Comparison of ENCODE assay signal across 28 cellular contexts in the genomic region with DNA sequence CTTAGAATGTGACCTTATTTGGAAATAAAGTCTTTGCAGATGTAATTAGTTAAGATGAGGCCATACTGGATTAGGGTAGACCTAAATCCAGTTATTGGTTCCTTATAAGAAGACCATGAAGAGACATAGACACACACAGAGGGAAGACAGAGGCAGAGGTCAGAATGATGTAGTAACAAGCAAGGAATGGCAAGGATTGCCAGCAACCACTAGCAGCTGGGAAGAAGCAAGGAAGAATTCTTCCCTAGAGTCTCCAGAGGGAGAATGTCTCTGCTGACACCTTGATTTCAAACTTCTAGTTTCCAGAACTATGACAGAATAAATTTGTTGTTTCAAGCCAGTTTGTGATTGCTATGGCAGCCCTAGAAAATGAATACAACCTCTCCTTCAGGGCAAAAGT.
A peak's percentile ranks its signal among the peaks of the same experiment; 100 is the strongest.
DNase-seq lines count a peak whose midpoint lies in the region; ATAC-seq and TF ChIP-seq lines count a peak whose summit lies in the region.
"Had no signal": no experiment of that assay in that cellular context is flagged by ENCODE, and none has a peak within 500 bp of the region (broad histone marks: within the 10 kb centered on the region; RNA-seq: fewer than 3 reads in every experiment).

No MANE protein-coding gene starts in this region.

- dilution Hi-C loops in IMR-90 (cut with HindIII; ENCODE audit: low sequenced_read_pairs, unreplicated experiment), result no loop called here

- TF ChIP-seq POLR2A in IMR-90 (IDR thresholded peaks at IDR 0.05; ENCODE audit: low read depth, low read length), result no peak

- H2AFZ ChIP-seq in IMR-90 (replicated peaks; ENCODE audit: low read length, poor library complexity) (no peak overlapping the region), osteoblast (ENCODE audit: low read length) (no peak overlapping the region)

- no peak overlapping the region for H2BK20ac ChIP-seq in IMR-90 (ENCODE audit: low read depth, low read length)

- H4K5ac ChIP-seq in IMR-90 (ENCODE audit: low read depth, low read length), result no peak overlapping the region

- no peaks in the 10 kb centered on the region for H3K36me3 ChIP-seq in IMR-90 (ENCODE audit: control insufficient read depth, insufficient read depth, low read length)
- H3K36me3 ChIP-seq in osteoblast (ENCODE audit: insufficient read depth, low read length), result no peaks in the 10 kb centered on the region
- H3K36me3 ChIP-seq in heart right ventricle, result no peaks in the 10 kb centered on the region
- H3K36me3 ChIP-seq in A673 (ENCODE audit: insufficient read depth, low read length, poor library complexity, severe bottlenecking), result no peaks in the 10 kb centered on the region
- H3K36me3 ChIP-seq in left ventricle myocardium inferior, result no peaks in the 10 kb centered on the region
- H3K36me3 ChIP-seq: BLaER1, gastrocnemius medialis, WERI-Rb-1 had no signal

- H2BK5ac ChIP-seq in IMR-90 (ENCODE audit: low read depth, low read length, poor library complexity, severe bottlenecking), result no peak overlapping the region

- H2AK5ac ChIP-seq in IMR-90 (ENCODE audit: low read depth, low read length), result no peak overlapping the region

- no peak overlapping the region; the same call in 1 of the 2 replicates for H3K18ac ChIP-seq in IMR-90 (ENCODE audit: low read depth, low read length)

- H4K91ac ChIP-seq in IMR-90 (ENCODE audit: insufficient read depth, low read depth, low read length), result no peak overlapping the region

- no peak overlapping the region for H2BK120ac ChIP-seq in IMR-90 (ENCODE audit: low read depth, low read length)

- H3K23ac ChIP-seq in IMR-90 (ENCODE audit: low read depth, low read length), result no peak overlapping the region

- H3K4me1 ChIP-seq in IMR-90 (ENCODE audit: control insufficient read depth, insufficient read depth, low read length) (peaks cover 2% of the 10 kb centered on the region; the same call in 1 of the 2 replicates), osteoblast (ENCODE audit: insufficient read depth, low read length) (peaks cover 5% of the 10 kb centered on the region), heart right ventricle (no peaks in the 10 kb centered on the region), A673 (ENCODE audit: insufficient read depth, low read length, poor library complexity, severe bottlenecking) (no peaks in the 10 kb centered on the region), left ventricle myocardium inferior (peaks cover 5% of the 10 kb centered on the region)
- H3K4me1 ChIP-seq: A549, BLaER1, gastrocnemius medialis, testis had no signal

- H3K56ac ChIP-seq in IMR-90 (ENCODE audit: extremely low read depth, insufficient read depth, low read length), result no peak overlapping the region

- H2AK9ac ChIP-seq in IMR-90 (replicated peaks; ENCODE audit: low read depth, low read length, poor library complexity), result no peak overlapping the region

- H3K79me1 ChIP-seq in IMR-90 (ENCODE audit: low read depth in 1 of 2, low read length in 2 of 2), result no peaks in the 10 kb centered on the region

- intact Hi-C loops in IMR-90 (cut with micrococcal nuclease) (no loop called here), heart right ventricle (cut with DNase I) (no loop called here), A673 (cut with micrococcal nuclease; ENCODE audit: unreplicated experiment) (no loop called here), left ventricle myocardium inferior (cut with micrococcal nuclease) (no loop called here)

- no peak for TF ChIP-seq RAD21 in IMR-90 (IDR thresholded peaks at IDR 0.05; ENCODE audit: low read length)

- H3K27ac ChIP-seq in IMR-90 (ENCODE audit: insufficient read depth, low read length) (no peak overlapping the region), osteoblast (ENCODE audit: low read depth, low read length) (no peak overlapping the region), heart right ventricle (no peak overlapping the region), A673 (ENCODE audit: low read depth, low read length, poor library complexity, severe bottlenecking) (no peak overlapping the region), left ventricle myocardium inferior (replicated peaks) (no peak overlapping the region)
- H3K27ac ChIP-seq: A549, BLaER1, coronary artery, epithelial cell of prostate, gastrocnemius medialis, testis, WERI-Rb-1 had no signal

- no peak overlapping the region for H3K4ac ChIP-seq in IMR-90 (ENCODE audit: low read depth, low read length)

- H3K9ac ChIP-seq in IMR-90 (ENCODE audit: low read depth, low read length), result no peak overlapping the region
- H3K9ac ChIP-seq: BLaER1 had no signal

- CTCF ChIA-PET in IMR-90 (lab: Yijun Ruan, JAX), result no interaction called here
- CTCF ChIA-PET in A673 (lab: Charles Lee), result no interaction called here

- TF ChIP-seq CTCF in AG10803 (conservative IDR thresholded peaks at IDR 0.05; ENCODE audit: low read length), result no peak
- TF ChIP-seq CTCF in IMR-90 (conservative IDR thresholded peaks at IDR 0.05; ENCODE audit: low read depth, low read length), result no peak
- TF ChIP-seq CTCF in cardiac fibroblast (IDR thresholded peaks at IDR 0.05; ENCODE audit: low read depth, low read length), result no peak
- no peak for TF ChIP-seq CTCF in osteoblast (IDR thresholded peaks at IDR 0.05; ENCODE audit: extremely low read depth, low read depth, low read length)
- no peak for TF ChIP-seq CTCF in heart right ventricle (IDR thresholded peaks at IDR 0.05)
- no peak for TF ChIP-seq CTCF in A673 (conservative IDR thresholded peaks at IDR 0.05; ENCODE audit: low read depth, low read length)
- no peak for TF ChIP-seq CTCF in left ventricle myocardium inferior (IDR thresholded peaks at IDR 0.05; ENCODE audit: borderline replicate concordance)

- ATAC-seq in IMR-90 (ENCODE audit: low read depth) (peak; percentile 86), heart right ventricle (no peak)
- ATAC-seq: A549, gastrocnemius medialis, left cardiac atrium had no signal

- no peaks in the 10 kb centered on the region for H3K27me3 ChIP-seq in IMR-90 (ENCODE audit: control insufficient read depth, insufficient read depth, low read length)
- H3K27me3 ChIP-seq in osteoblast (ENCODE audit: insufficient read depth, low read length), result no peaks in the 10 kb centered on the region
- no peaks in the 10 kb centered on the region for H3K27me3 ChIP-seq in heart right ventricle
- peaks cover 5% of the 10 kb centered on the region for H3K27me3 ChIP-seq in A673 (replicated peaks; ENCODE audit: insufficient read depth, low read depth, low read length, poor library complexity)
- H3K27me3 ChIP-seq in left ventricle myocardium inferior (ENCODE audit: low read depth), result no peaks in the 10 kb centered on the region
- H3K27me3 ChIP-seq: BLaER1, gastrocnemius medialis, testis had no signal

- in situ Hi-C loops in IMR-90 (cut with MboI; ENCODE audit: low sequenced_read_pairs), result no loop called here

- BruUV-seq in IMR-90 (replicated peaks; lab: Mats Ljungman, UMichigan) (no TSS peak), A673 (replicated peaks; lab: Mats Ljungman, UMichigan) (no TSS peak)

- peak; percentile 85 for DNase-seq in AG10803 (ENCODE audit: low read depth)
- peak; percentile 77 for DNase-seq in IMR-90
- peak; percentile 27 to 36 for DNase-seq in cardiac fibroblast (ENCODE audit: low read depth in 2 of 2)
- peak; percentile 50 for DNase-seq in osteoblast (ENCODE audit: insufficient read length, low spot score, missing footprints)
- no peak for DNase-seq in heart right ventricle
- no peak for DNase-seq in putamen (ENCODE audit: low spot score)
- DNase-seq in A673 (ENCODE audit: low spot score), result no peak
- DNase-seq in left ventricle myocardium inferior, result no peak
- DNase-seq: activated CD4-positive, alpha-beta T cell treated with anti-CD3 and anti-CD28 coated beads for 4 hours; activated CD8-positive, alpha-beta memory T cell treated with anti-CD3 and anti-CD28 coated beads for 24 hours; effector CD8-positive, alpha-beta T cell; gastrocnemius medialis; hippocampal formation; left cardiac atrium; mammary epithelial cell; NCI-H2107; NCI-H748 treated with DMSO at 0.1 percent for 48 hours; nephron progenitor cell; retina; SHP77 treated with DMSO at 0.1 percent for 48 hours; small intestine; stimulated activated naive CD4-positive, alpha-beta T cell; testis; WERI-Rb-1 had no signal

- POLR2A ChIA-PET in IMR-90 (lab: Charles Lee; ENCODE audit: unreplicated experiment) (no interaction called here), A673 (lab: Charles Lee; ENCODE audit: low non-redundant PET) (no interaction called here)

- no peak overlapping the region for H2BK15ac ChIP-seq in IMR-90 (ENCODE audit: low read depth, low read length)

- H4K20me1 ChIP-seq in IMR-90 (ENCODE audit: insufficient read depth, low read length), result no peaks in the 10 kb centered on the region
- no peaks in the 10 kb centered on the region for H4K20me1 ChIP-seq in osteoblast (ENCODE audit: insufficient read depth, low read length)
- H4K20me1 ChIP-seq: BLaER1 had no signal

- no peaks in the 10 kb centered on the region for H3K9me1 ChIP-seq in IMR-90 (ENCODE audit: insufficient read depth, low read length)

- no peak overlapping the region for H4K8ac ChIP-seq in IMR-90 (ENCODE audit: low read depth in 2 of 2, low read length in 2 of 2)

- no peak overlapping the region for H3K14ac ChIP-seq in IMR-90 (replicated peaks; ENCODE audit: low read depth, low read length)

- H3K4me3 ChIP-seq in AG10803 (ENCODE audit: low read length) (no peak overlapping the region), IMR-90 (ENCODE audit: insufficient read depth, low read depth, low read length) (no peak overlapping the region), cardiac fibroblast (replicated peaks in 1 of 2; ENCODE audit: low read depth in 2 of 2, low read length in 2 of 2) (no peak overlapping the region), osteoblast (ENCODE audit: insufficient read depth, low read length) (no peak overlapping the region), heart right ventricle (no peak overlapping the region), A673 (ENCODE audit: low read depth, low read length, poor library complexity, severe bottlenecking) (no peak overlapping the region), left ventricle myocardium inferior (no peak overlapping the region)
- H3K4me3 ChIP-seq: A549, BLaER1, coronary artery, gastrocnemius medialis, testis had no signal

- H3K9me3 ChIP-seq in IMR-90 (ENCODE audit: control insufficient read depth, insufficient read depth, low read length) (no peaks in the 10 kb centered on the region), osteoblast (ENCODE audit: low read depth, low read length) (no peaks in the 10 kb centered on the region), heart right ventricle (no peaks in the 10 kb centered on the region), A673 (ENCODE audit: low read depth, low read length, poor library complexity, severe bottlenecking) (no peaks in the 10 kb centered on the region), left ventricle myocardium inferior (replicated peaks) (no peaks in the 10 kb centered on the region)
- H3K9me3 ChIP-seq: A549, BLaER1, gastrocnemius medialis, testis had no signal

- H3K4me2 ChIP-seq in IMR-90 (ENCODE audit: low read depth, low read length) (no peak overlapping the region), osteoblast (ENCODE audit: insufficient read depth, low read length) (no peak overlapping the region)
- H3K4me2 ChIP-seq: A549, BLaER1 had no signal

- H3K79me2 ChIP-seq in osteoblast (ENCODE audit: insufficient read depth, low read length), result no peaks in the 10 kb centered on the region

TF ChIP-seq in IMR-90, 13 proteins besides CTCF, POLR2A, EP300 and RAD21 (continues in another document):
- no peak for TF ChIP-seq CHD1 (IDR thresholded peaks at IDR 0.05; ENCODE audit: low read depth, low read length)
- TF ChIP-seq RCOR1 (IDR thresholded peaks at IDR 0.05; ENCODE audit: insufficient replicate concordance, low read length), result no peak
- no peak for TF ChIP-seq FOS (IDR thresholded peaks at IDR 0.05; ENCODE audit: low read depth, low read length)

Comparison
In these comparisons a context has a peak if more than half of its experiments do, and no peak if none do; other contexts are left out.
1. DNase-seq: peak in AG10803 (single experiment), IMR-90 (single experiment), cardiac fibroblast (2 of 2) and osteoblast (single experiment); none in heart right ventricle (0 of 2), putamen (single experiment), A673 (single experiment) and left ventricle myocardium inferior (single experiment).